1 cellular context compared by ENCODE assay signal in the genomic region with DNA sequence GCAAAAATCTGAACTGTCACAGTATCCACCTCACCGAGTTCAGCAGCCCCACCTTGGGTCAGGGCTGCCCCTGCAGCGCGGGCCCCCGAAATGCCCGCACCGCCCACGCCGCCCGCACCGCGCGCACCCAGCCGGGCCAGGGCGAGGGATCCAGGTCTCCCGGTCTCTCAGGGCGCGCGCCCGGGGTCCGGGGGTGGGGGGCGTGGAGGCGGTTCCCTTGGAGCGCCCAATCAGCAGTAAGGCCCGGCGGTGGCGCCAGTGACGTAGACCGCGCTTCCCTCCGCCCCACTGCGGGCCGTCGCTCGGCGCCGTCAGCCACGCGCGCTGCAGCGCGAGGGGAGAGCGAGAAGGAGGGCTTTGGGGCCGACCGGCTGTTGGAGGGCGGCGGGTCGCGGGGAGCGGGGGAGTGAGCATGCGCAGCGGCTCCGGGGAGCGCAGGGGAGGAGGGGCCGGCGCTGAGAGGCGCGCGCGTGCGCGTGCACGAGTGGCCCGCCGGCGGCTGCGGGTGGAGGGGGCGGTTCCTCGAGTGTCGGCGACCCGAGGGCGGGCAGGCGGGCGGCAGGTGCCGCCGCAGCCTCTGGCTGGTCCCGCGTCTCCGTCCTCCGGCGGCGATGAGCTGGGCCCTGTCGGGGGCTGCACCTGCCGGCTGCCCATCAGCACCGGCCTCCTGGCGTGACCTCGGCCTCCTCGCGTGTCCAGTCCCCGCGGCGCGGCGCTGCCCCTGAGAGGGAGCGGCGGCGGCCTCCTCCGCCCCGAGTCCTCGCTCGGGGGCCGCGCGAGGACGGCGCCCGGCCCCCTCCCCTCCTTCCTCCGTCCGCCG.
TF ChIP-seq lines count a peak whose summit lies in the region.

A gene with protein sequence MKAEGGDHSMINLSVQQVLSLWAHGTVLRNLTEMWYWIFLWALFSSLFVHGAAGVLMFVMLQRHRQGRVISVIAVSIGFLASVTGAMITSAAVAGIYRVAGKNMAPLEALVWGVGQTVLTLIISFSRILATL (plus strand): TSS at position 521 of the 820 bp plus-strand sequence. CDS start 529 bp downstream, outside the sequence.

TF ChIP-seq in K562, 482 proteins besides CTCF, POLR2A, EP300 and RAD21 (continued from another document):
- TF ChIP-seq, protein P1, sequence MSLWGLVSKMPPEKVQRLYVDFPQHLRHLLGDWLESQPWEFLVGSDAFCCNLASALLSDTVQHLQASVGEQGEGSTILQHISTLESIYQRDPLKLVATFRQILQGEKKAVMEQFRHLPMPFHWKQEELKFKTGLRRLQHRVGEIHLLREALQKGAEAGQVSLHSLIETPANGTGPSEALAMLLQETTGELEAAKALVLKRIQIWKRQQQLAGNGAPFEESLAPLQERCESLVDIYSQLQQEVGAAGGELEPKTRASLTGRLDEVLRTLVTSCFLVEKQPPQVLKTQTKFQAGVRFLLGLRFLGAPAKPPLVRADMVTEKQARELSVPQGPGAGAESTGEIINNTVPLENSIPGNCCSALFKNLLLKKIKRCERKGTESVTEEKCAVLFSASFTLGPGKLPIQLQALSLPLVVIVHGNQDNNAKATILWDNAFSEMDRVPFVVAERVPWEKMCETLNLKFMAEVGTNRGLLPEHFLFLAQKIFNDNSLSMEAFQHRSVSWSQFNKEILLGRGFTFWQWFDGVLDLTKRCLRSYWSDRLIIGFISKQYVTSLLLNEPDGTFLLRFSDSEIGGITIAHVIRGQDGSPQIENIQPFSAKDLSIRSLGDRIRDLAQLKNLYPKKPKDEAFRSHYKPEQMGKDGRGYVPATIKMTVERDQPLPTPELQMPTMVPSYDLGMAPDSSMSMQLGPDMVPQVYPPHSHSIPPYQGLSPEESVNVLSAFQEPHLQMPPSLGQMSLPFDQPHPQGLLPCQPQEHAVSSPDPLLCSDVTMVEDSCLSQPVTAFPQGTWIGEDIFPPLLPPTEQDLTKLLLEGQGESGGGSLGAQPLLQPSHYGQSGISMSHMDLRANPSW (CRISPR knock-in tag; IDR thresholded peaks at IDR 0.05) = 0 out of 2 replicates have a peak, but pooled peaks have one; percentile 65
- TF ChIP-seq ZBTB11 (CRISPR knock-in tag; IDR thresholded peaks at IDR 0.05) (0 out of 6 replicates have a peak, but pooled peaks of 1 of the 3 experiments have one; percentile 36), ZNF431 (CRISPR knock-in tag; IDR thresholded peaks at IDR 0.05) (0 out of 2 replicates have a peak, but pooled peaks have one; percentile 57), L3MBTL2 (IDR thresholded peaks at IDR 0.05) (peak; percentile 94), NONO (IDR thresholded peaks at IDR 0.05; ENCODE audit: low read depth in 2 of 2, low read length in 1 of 2) (peak in 1 of 2 experiments; percentile 9; a peak in 2 of 4 replicates), MGA (IDR thresholded peaks at IDR 0.05) (peak; percentile 68), FIP1L1 (IDR thresholded peaks at IDR 0.05; ENCODE audit: low read depth, low read length, poor library complexity, severe bottlenecking) (peak; percentile 54), ZNF282 (CRISPR knock-in tag; IDR thresholded peaks at IDR 0.05) (peak; percentile 47; the same call in 1 of the 2 replicates), RBFOX2 (IDR thresholded peaks at IDR 0.05; ENCODE audit: low read depth, low read length) (peak; percentile 49; the same call in 1 of the 2 replicates), ZNF778 (CRISPR knock-in tag; IDR thresholded peaks at IDR 0.05) (no peak), ZFP36 (IDR thresholded peaks at IDR 0.05; ENCODE audit: low read depth, low read length, partially characterized antibody) (peak; percentile 8), FUS (optimal IDR thresholded peaks at IDR 0.05; ENCODE audit: low read depth, low read length) (no peak), ZBTB2 (IDR thresholded peaks at IDR 0.05) (peak; percentile 58; the same call in 1 of the 2 replicates), HMGN3 (IDR thresholded peaks at IDR 0.05; ENCODE audit: borderline replicate concordance, extremely low read depth, insufficient read length, low read depth, low read length) (peak; percentile 51), MAZ (CRISPR knock-in tag; conservative IDR thresholded peaks at IDR 0.05 in 1 of 2, IDR thresholded peaks at IDR 0.05 in 1 of 2) (peak; percentile 80 to 94), RB1 (IDR thresholded peaks at IDR 0.05; ENCODE audit: low read depth) (peak; percentile 79)
- TF ChIP-seq, protein P2, sequence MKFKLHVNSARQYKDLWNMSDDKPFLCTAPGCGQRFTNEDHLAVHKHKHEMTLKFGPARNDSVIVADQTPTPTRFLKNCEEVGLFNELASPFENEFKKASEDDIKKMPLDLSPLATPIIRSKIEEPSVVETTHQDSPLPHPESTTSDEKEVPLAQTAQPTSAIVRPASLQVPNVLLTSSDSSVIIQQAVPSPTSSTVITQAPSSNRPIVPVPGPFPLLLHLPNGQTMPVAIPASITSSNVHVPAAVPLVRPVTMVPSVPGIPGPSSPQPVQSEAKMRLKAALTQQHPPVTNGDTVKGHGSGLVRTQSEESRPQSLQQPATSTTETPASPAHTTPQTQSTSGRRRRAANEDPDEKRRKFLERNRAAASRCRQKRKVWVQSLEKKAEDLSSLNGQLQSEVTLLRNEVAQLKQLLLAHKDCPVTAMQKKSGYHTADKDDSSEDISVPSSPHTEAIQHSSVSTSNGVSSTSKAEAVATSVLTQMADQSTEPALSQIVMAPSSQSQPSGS (CRISPR knock-in tag; IDR thresholded peaks at IDR 0.05) = peak; percentile 77; the same call in 1 of the 2 replicates
- TF ChIP-seq, protein P3, sequence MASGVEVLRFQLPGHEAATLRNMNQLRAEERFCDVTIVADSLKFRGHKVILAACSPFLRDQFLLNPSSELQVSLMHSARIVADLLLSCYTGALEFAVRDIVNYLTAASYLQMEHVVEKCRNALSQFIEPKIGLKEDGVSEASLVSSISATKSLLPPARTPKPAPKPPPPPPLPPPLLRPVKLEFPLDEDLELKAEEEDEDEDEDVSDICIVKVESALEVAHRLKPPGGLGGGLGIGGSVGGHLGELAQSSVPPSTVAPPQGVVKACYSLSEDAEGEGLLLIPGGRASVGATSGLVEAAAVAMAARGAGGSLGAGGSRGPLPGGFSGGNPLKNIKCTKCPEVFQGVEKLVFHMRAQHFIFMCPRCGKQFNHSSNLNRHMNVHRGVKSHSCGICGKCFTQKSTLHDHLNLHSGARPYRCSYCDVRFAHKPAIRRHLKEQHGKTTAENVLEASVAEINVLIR (CRISPR knock-in tag; IDR thresholded peaks at IDR 0.05) = peak; percentile 77
